In the genomic region with DNA sequence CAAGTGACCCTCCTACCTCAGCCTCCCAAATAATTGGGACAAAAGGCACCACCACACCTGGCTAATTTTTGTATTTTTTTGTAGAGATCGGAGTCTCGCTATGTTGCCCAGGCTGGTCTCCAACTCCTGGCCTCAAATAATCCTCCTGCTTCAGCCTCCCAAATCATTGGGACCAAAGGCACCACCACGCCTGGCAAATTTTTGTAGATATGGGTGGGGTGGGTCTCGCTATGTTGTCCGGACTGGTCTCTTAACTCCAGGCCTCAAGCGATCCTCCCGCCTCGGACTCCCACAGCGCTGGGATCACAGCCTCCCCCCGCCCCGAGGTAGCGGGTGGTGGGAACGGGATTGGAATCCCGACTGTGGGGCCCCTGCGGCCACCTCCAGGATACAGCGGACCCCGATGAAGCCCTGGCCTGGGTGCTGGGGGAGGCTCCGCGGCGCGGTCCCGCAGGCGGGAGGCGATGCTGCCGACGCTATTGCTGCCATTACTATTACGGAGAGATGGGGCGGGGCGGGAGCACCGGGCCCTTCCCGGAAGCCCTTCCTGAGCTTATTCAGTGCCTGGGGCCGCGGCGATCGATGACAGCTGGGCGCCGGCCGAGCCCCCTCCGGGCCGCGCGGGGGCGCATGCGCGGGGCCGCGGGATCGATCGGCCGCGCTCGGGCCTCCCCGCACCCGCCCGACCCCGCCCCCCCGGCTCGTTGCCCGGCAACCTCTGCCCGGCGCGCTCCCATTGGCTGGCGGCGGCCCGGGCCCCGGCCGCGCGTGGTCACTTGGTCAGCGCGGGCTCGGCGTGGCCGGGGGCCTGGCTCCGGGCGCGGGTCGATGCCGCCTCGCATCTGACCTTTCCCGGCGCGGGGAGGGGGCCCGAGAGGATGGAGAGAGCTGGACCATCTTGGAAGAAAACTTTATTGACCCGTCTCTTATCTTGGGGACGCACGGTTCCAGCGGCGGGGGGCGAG, we compare ENCODE assay signal across 8 cellular contexts. TPM values are rescaled to one million over a fixed set of nuclear protein-coding genes. Genes with fewer than 3 reads are reported as not detected.
DNase-seq lines count a peak whose midpoint lies in the region; ATAC-seq, FAIRE-seq and TF ChIP-seq lines count a peak whose summit lies in the region.

No MANE protein-coding gene starts in this region.

- FAIRE-seq in GM19239 (lab: Jason Lieb, UNC): no peak

- H3K9me3 ChIP-seq in RWPE2 (ENCODE audit: severe bottlenecking): no peaks in the 10 kb centered on the region

- TF ChIP-seq CTCF in RWPE2 (IDR thresholded peaks at IDR 0.05; ENCODE audit: poor library complexity, severe bottlenecking) (peak; percentile 31), kidney epithelial cell (IDR thresholded peaks at IDR 0.05; ENCODE audit: insufficient read depth, low read length, poor library complexity, severe bottlenecking) (no peak)

- peaks cover 10% of the 10 kb centered on the region for H3K27me3 ChIP-seq in RWPE2 (ENCODE audit: insufficient read depth, poor library complexity, severe bottlenecking)
- H3K27me3 ChIP-seq in kidney epithelial cell (ENCODE audit: control insufficient read depth, insufficient read depth, low read length): peaks cover 45% of the 10 kb centered on the region

- peak; percentile 65; the same call in 2 of the 3 replicates for ATAC-seq in RWPE2 (ENCODE audit: low read depth)
- no peak for ATAC-seq in HG03095 (IDR thresholded peaks at IDR 0.05; ENCODE audit: unreplicated experiment)
- ATAC-seq in GM21381 (IDR thresholded peaks at IDR 0.05; ENCODE audit: unreplicated experiment): no peak

- H3K36me3 ChIP-seq in RWPE2 (ENCODE audit: low read depth): no peaks in the 10 kb centered on the region
- H3K36me3 ChIP-seq in kidney epithelial cell (ENCODE audit: control insufficient read depth, insufficient read depth, low read length): no peaks in the 10 kb centered on the region

- no peaks in the 10 kb centered on the region for H3K4me1 ChIP-seq in RWPE2 (ENCODE audit: insufficient read depth, poor library complexity, severe bottlenecking)

- no peak overlapping the region for H3K27ac ChIP-seq in RWPE2 (ENCODE audit: poor library complexity, severe bottlenecking)
- no peak overlapping the region for H3K27ac ChIP-seq in caudate nucleus (ENCODE audit: low read depth, low read length)

- H3K4me3 ChIP-seq in RWPE2 (ENCODE audit: severe bottlenecking) (peak overlapping the region; percentile 40), kidney epithelial cell (ENCODE audit: low read depth, low read length) (peak overlapping the region; percentile 18)

- peak; percentile 95 for DNase-seq in 8988T
- DNase-seq in GM19239 (ENCODE audit: insufficient read length, low spot score): peak; percentile 78
- no peak for DNase-seq in RWPE2 (ENCODE audit: low spot score)
- DNase-seq in caudate nucleus (lab: John Stamatoyannopoulos, UW): peak in 52 of 61 donors; percentile 5 to 76 (median 40)
- no peak for DNase-seq in kidney epithelial cell (ENCODE audit: low read depth)
- DNase-seq in stimulated activated CD4-positive, alpha-beta T cell treated with anti-CD3 and anti-CD28 coated beads, Interleukin-1b, Interleukin-23, amount 100 ng/mL, for 48 hours: peak; percentile 51

RNA-seq across cellular contexts. Expression of gene ONECUT3, which starts 27.9 kb away (rescaled TPM):
- not detected in 2 replicates for total RNA-seq in kidney epithelial cell

Comparison
In these comparisons a context has a peak if more than half of its experiments do, and no peak if none do; other contexts are left out.
1. DNase-seq: peak in 8988T (single experiment), GM19239 (single experiment), caudate nucleus (52 of 61) and stimulated activated CD4-positive, alpha-beta T cell treated with anti-CD3 and anti-CD28 coated beads, Interleukin-1b, Interleukin-23, amount 100 ng/mL, for 48 hours (single experiment); none in RWPE2 (single experiment) and kidney epithelial cell (single experiment).